12 cellular contexts compared by ENCODE assay signal in genomic region chr14:21041676-21042433, GRCh38. TPM values are rescaled to one million over a fixed set of nuclear protein-coding genes. Genes with fewer than 3 reads are reported as not detected.
DNase-seq lines count a peak whose midpoint lies in the region; ATAC-seq, FAIRE-seq and TF ChIP-seq lines count a peak whose summit lies in the region.
"Had no signal": no experiment of that assay in that cellular context is flagged by ENCODE, and none has a peak within 500 bp of the region (broad histone marks: within the 10 kb centered on the region; RNA-seq: fewer than 3 reads in every experiment).

TSS of gene RNASE7 (plus strand) at chr14:21042362. CDS start at chr14:21042993, 631 bp downstream.

- no peaks in the 10 kb centered on the region for H3K36me3 ChIP-seq in body of pancreas (replicated peaks in 1 of 2; ENCODE audit: insufficient read depth in 1 of 2, low read depth in 2 of 2)
- H3K36me3 ChIP-seq in subcutaneous abdominal adipose tissue (ENCODE audit: control insufficient read depth in 5 of 5, insufficient read depth in 5 of 5, low read length in 5 of 5), result no peaks in the 10 kb centered on the region
- no peaks in the 10 kb centered on the region for H3K36me3 ChIP-seq in right atrium auricular region

- H3K9me3 ChIP-seq in body of pancreas (no peaks in the 10 kb centered on the region), subcutaneous abdominal adipose tissue (ENCODE audit: control insufficient read depth in 5 of 5, low read length in 5 of 5) (no peaks in the 10 kb centered on the region), right atrium auricular region (no peaks in the 10 kb centered on the region)

- no peak within 1 kb of the TSS for H3K4me3 ChIP-seq in body of pancreas
- H3K4me3 ChIP-seq in subcutaneous abdominal adipose tissue (ENCODE audit: low read depth in 1 of 5, low read length in 5 of 5), result no peak within 1 kb of the TSS
- no peak within 1 kb of the TSS for H3K4me3 ChIP-seq in right atrium auricular region
- H3K4me3 ChIP-seq: GM23338 had no signal

- H3K27ac ChIP-seq in body of pancreas, result peak within 1 kb of the TSS; percentile 67 to 76 (median 74)
- H3K27ac ChIP-seq in subcutaneous abdominal adipose tissue (ENCODE audit: low read depth, low read length), result peak within 1 kb of the TSS; percentile 86
- H3K27ac ChIP-seq in right atrium auricular region, result no peak within 1 kb of the TSS

- peak within 1 kb of the TSS in 2 of 5 donors; percentile 8 to 9 for H3K9ac ChIP-seq in subcutaneous abdominal adipose tissue (ENCODE audit: low read length in 5 of 5)

- FAIRE-seq in frontal cortex (lab: Jason Lieb, UNC), result no peak

- no peaks in the 10 kb centered on the region for H3K27me3 ChIP-seq in body of pancreas
- no peaks in the 10 kb centered on the region for H3K27me3 ChIP-seq in subcutaneous abdominal adipose tissue (ENCODE audit: control insufficient read depth in 5 of 5, insufficient read depth in 4 of 5, low read length in 5 of 5)
- no peaks in the 10 kb centered on the region for H3K27me3 ChIP-seq in right atrium auricular region

- H3K4me1 ChIP-seq in body of pancreas (peaks cover 59% of the 10 kb centered on the region), subcutaneous abdominal adipose tissue (ENCODE audit: control insufficient read depth in 5 of 5, insufficient read depth in 5 of 5, low read length in 5 of 5) (peaks cover 13 to 53% (median 46%) of the 10 kb centered on the region in 5 donors), right atrium auricular region (peaks cover 0 to 43% of the 10 kb centered on the region in 2 donors)

- no peak for TF ChIP-seq CTCF in body of pancreas (IDR thresholded peaks at IDR 0.05)
- TF ChIP-seq CTCF in right atrium auricular region (IDR thresholded peaks at IDR 0.05), result no peak

- WGBS in body of pancreas, 2 donors, result 59 to 61% methylated on average over 11 of the region's 11 CpGs

- TF ChIP-seq POLR2A in body of pancreas (IDR thresholded peaks at IDR 0.05), result no peak
- no peak for TF ChIP-seq POLR2A in GM18505 (IDR thresholded peaks at IDR 0.05; ENCODE audit: borderline replicate concordance, extremely low read depth, insufficient read depth, insufficient read length)

- DNase-seq in LHCN-M2 (ENCODE audit: low read depth), result peak; percentile 74
- DNase-seq in body of pancreas, result peak in 2 of 4 donors; percentile 31 to 59
- peak; percentile 66 for DNase-seq in kidney tubule cell (ENCODE audit: low spot score)
- no peak for DNase-seq in frontal cortex (ENCODE audit: low spot score in 2 of 2)
- DNase-seq in NCI-H2171 (lab: John Stamatoyannopoulos, UW), result no peak
- no peak for DNase-seq in right atrium auricular region (ENCODE audit: low spot score)
- DNase-seq: activated CD8-positive, alpha-beta memory T cell treated with anti-CD3 and anti-CD28 coated beads, Interleukin-2, amount 10 ng/mL, durations not matched to agents 7 days and 5 days; NCI-H69 had no signal

- ATAC-seq in body of pancreas (no peak), GM18505 (IDR thresholded peaks at IDR 0.05; ENCODE audit: unreplicated experiment) (no peak)
- ATAC-seq: activated CD8-positive, alpha-beta memory T cell treated with anti-CD3 and anti-CD28 coated beads, Interleukin-2, amount 10 ng/mL, durations not matched to agents 7 days and 5 days; GM23338 had no signal

- intact Hi-C loops in body of pancreas (cut with DNase I), result no loop called here

RNA-seq across cellular contexts. Expression of gene RNASE7, which starts in this region (rescaled TPM):
- total RNA-seq in LHCN-M2 (2014; rRNA removed) (not detected in 2 replicates), body of pancreas (1 to 10 TPM in 1 of 2 donors, not detected in 1; 1.0 TPM), frontal cortex (not detected), right atrium auricular region (not detected)
- polyA plus RNA-seq in LHCN-M2 (2012), result not detected
- total RNA-seq: activated CD8-positive, alpha-beta memory T cell treated with anti-CD3 and anti-CD28 coated beads, Interleukin-2, amount 10 ng/mL, durations not matched to agents 7 days and 5 days; glomerular endothelial cell; GM23338 had no signal
- polyA plus RNA-seq: GM23338 had no signal

Comparison
In these comparisons a context has a peak if more than half of its experiments do, and no peak if none do; other contexts are left out.
1. Peak in DNase-seq in LHCN-M2; RNA of the gene not detected or under 1 TPM.
2. H3K27ac ChIP-seq: peak in body of pancreas (4 of 4) and subcutaneous abdominal adipose tissue (single experiment); none in right atrium auricular region (0 of 2).